ENCODE assay signal across 10 cellular contexts in the genomic region with DNA sequence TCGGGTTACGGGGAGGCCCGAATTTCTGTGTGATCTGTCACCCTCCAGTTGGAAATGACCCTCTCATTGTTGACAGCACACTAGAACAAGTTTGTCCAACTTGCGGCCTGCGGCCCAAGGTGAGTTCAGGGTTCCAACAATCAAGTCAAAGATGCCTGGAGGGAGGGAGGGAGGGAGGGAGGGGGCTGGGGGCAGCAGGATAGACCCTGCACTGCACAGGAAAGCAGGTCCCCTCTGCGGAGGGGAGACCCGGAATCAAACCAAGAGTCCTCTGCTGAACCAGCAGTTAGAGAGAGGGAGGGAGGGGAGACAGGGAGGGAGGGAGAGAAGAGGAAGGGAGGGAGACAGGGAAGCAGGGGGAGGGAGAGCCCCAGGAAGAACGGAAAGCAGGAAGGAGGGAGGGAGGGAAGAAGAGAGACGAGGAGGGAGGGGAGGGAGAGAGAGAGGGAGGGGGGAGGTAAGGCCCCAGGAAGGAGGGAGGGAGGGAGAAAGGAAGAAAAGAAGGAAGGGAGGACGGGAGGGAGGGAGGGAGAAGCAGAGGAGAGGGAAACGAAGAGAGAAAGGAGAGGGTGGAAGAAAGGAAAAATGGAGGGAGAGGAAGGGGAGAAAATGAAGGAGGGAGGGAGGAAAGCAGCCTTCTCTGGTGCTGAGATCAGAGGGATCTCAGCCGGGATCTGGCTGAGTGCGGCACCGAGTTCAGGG.
A peak's percentile ranks its signal among the peaks of the same experiment; 100 is the strongest.
DNase-seq lines count a peak whose midpoint lies in the region; ATAC-seq and TF ChIP-seq lines count a peak whose summit lies in the region.
"Had no signal": no experiment of that assay in that cellular context is flagged by ENCODE, and none has a peak within 500 bp of the region (broad histone marks: within the 10 kb centered on the region; RNA-seq: fewer than 3 reads in every experiment).

No MANE protein-coding gene starts in this region.

- no peaks in the 10 kb centered on the region for H3K9me3 ChIP-seq in H9 (ENCODE audit: control insufficient read depth, low read depth, low read length)
- H3K9me3 ChIP-seq in ascending aorta = no peaks in the 10 kb centered on the region
- no peaks in the 10 kb centered on the region for H3K9me3 ChIP-seq in stomach

- no peak overlapping the region for H4K5ac ChIP-seq in H9 (ENCODE audit: insufficient read length, low read depth, low read length)

- no peak overlapping the region for H3K9ac ChIP-seq in H9 (ENCODE audit: extremely low read depth, insufficient read length, low read length)

- H3K9me3 Mint-ChIP-seq in H9 = no peaks in the 10 kb centered on the region; a peak in 1 of 5 replicates

- H3K4me1 Mint-ChIP-seq in H9 = peaks cover 22 to 28% of the 10 kb centered on the region in 2 experiments

- H3K4me3 ChIP-seq in ascending aorta (peak overlapping the region; percentile 41 to 54), stomach (peak overlapping the region; percentile 33 to 48 (median 36))

- TF ChIP-seq POLR2A in stomach (IDR thresholded peaks at IDR 0.05) = no peak

- H2AK5ac ChIP-seq in H9 (ENCODE audit: insufficient read length, low read length) = no peak overlapping the region

- ATAC-seq in HG02763 (IDR thresholded peaks at IDR 0.05; ENCODE audit: unreplicated experiment) = no peak

- no peak overlapping the region for H3K23ac ChIP-seq in H9 (ENCODE audit: insufficient read length, low read depth, low read length)

- H2BK120ac ChIP-seq in H9 (ENCODE audit: low read depth, low read length, poor library complexity, severe bottlenecking) = no peak overlapping the region

- TF ChIP-seq EP300 in stomach (IDR thresholded peaks at IDR 0.05) = no peak

- H2BK15ac ChIP-seq in H9 (ENCODE audit: low read depth, low read length) = no peak overlapping the region

- no peak overlapping the region for H2BK12ac ChIP-seq in H9 (ENCODE audit: insufficient read length, low read depth, low read length)

- DNase-seq in H9 = peak; percentile 47
- DNase-seq in ascending aorta (ENCODE audit: low spot score in 2 of 2) = no peak
- DNase-seq in islet precursor cell = peak; percentile 48
- no peak for DNase-seq in stomach
- no peak for DNase-seq in NCI-H1417 treated with DMSO at 0.1 percent for 48 hours (lab: John Stamatoyannopoulos, UW)
- DNase-seq in retina = no peak
- no peak for DNase-seq in stimulated activated CD4-positive, alpha-beta T cell treated with anti-CD3 and anti-CD28 coated beads, Interleukin-2, amount 100 ng/mL, for 48 hours
- DNase-seq: cortex of kidney had no signal

- H3K14ac ChIP-seq in H9 (ENCODE audit: insufficient read depth, low read length) = peak overlapping the region; percentile 77; the same call in 1 of the 2 replicates

- WGBS in H9 (ENCODE audit: extremely low coverage, insufficient read length, low lambda C conversion rate) = no CpG with 5 or more reads among the region's 14 CpGs
- WGBS in stomach, 5 donors = 47 to 57% (median 50%) methylated on average over 14 of the region's 14 CpGs

- H3K27me3 Mint-ChIP-seq in H9 (ENCODE audit: low read depth) = peaks cover 38% of the 10 kb centered on the region

- H3K27me3 ChIP-seq in H9 (ENCODE audit: insufficient read depth, low read length) (no peaks in the 10 kb centered on the region), ascending aorta (no peaks in the 10 kb centered on the region), stomach (peaks cover 0 to 28% (median 7%) of the 10 kb centered on the region in 3 donors)

- H3K56ac ChIP-seq in H9 (ENCODE audit: insufficient read length, low read depth, low read length) = no peak overlapping the region

- no peak overlapping the region for H2AFZ ChIP-seq in H9 (ENCODE audit: low read length)

- no peak overlapping the region for H3K4ac ChIP-seq in H9 (ENCODE audit: low read depth, low read length)

- peak overlapping the region; percentile 24 to 71; a peak in 2 of 5 replicates for H3K4me3 Mint-ChIP-seq in H9

- H3T11ph ChIP-seq in H9 (ENCODE audit: low read length) = no peak overlapping the region

- no peak for TF ChIP-seq CTCF in H9 (conservative IDR thresholded peaks at IDR 0.05)
- TF ChIP-seq CTCF in ascending aorta (IDR thresholded peaks at IDR 0.05) = no peak
- no peak for TF ChIP-seq CTCF in stomach (IDR thresholded peaks at IDR 0.05)

- intact Hi-C loops in ascending aorta (cut with DNase I) (no loop called here), stomach (cut with DNase I; ENCODE audit: low total_unique reads) (no loop called here)

- no peak overlapping the region for H3K27ac Mint-ChIP-seq in H9

- no peaks in the 10 kb centered on the region for H3K79me1 ChIP-seq in H9 (ENCODE audit: insufficient read depth, low read depth, low read length, poor library complexity, severe bottlenecking)

- peaks cover 0 to 2% (median 0%) of the 10 kb centered on the region in 3 experiments; a peak in 2 of 7 replicates for H3K36me3 Mint-ChIP-seq in H9 (ENCODE audit: insufficient read depth in 1 of 3, low read depth in 3 of 3)

- H3K23me2 ChIP-seq in H9 (ENCODE audit: insufficient read length, low read depth, low read length, poor library complexity, severe bottlenecking) = no peaks in the 10 kb centered on the region

- H2BK5ac ChIP-seq in H9 (ENCODE audit: insufficient read length, low read length) = no peak overlapping the region

- peak overlapping the region; percentile 76 for H3K18ac ChIP-seq in H9 (ENCODE audit: insufficient read length, low read depth, low read length)

- H4K91ac ChIP-seq in H9 (ENCODE audit: insufficient read length, low read depth, low read length) = no peak overlapping the region

- no peaks in the 10 kb centered on the region for H4K20me1 ChIP-seq in H9 (ENCODE audit: control insufficient read depth, insufficient read depth, insufficient read length)

- no peak overlapping the region for H2BK20ac ChIP-seq in H9 (ENCODE audit: low read depth, low read length, poor library complexity, severe bottlenecking)

- H3K27ac ChIP-seq in H9 (ENCODE audit: insufficient read length, low read depth, low read length) (no peak overlapping the region), ascending aorta (no peak overlapping the region), stomach (peak overlapping the region; percentile 25 to 68 (median 47))
- H3K27ac ChIP-seq: HL-60 had no signal

- H3K36me3 ChIP-seq in ascending aorta (no peaks in the 10 kb centered on the region), stomach (no peaks in the 10 kb centered on the region)

- H4K8ac ChIP-seq in H9 (replicated peaks; ENCODE audit: insufficient read length, low read depth, low read length) = no peak overlapping the region

- H3K4me1 ChIP-seq in H9 (ENCODE audit: insufficient read depth, low read length) (no peaks in the 10 kb centered on the region), ascending aorta (no peaks in the 10 kb centered on the region), stomach (peaks cover 14 to 34% (median 29%) of the 10 kb centered on the region in 4 donors)

- peak overlapping the region; percentile 14 for H3K4me2 ChIP-seq in H9 (ENCODE audit: insufficient read depth, insufficient read length, low read length)

- H3K79me2 ChIP-seq in H9 (ENCODE audit: insufficient read depth, low read length) = no peaks in the 10 kb centered on the region

Comparison
In these comparisons a context has a peak if more than half of its experiments do, and no peak if none do; other contexts are left out.
1. DNase-seq: peak in H9 (single experiment) and islet precursor cell (single experiment); none in ascending aorta (0 of 2), stomach (single experiment), NCI-H1417 treated with DMSO at 0.1 percent for 48 hours (single experiment), retina (single experiment) and stimulated activated CD4-positive, alpha-beta T cell treated with anti-CD3 and anti-CD28 coated beads, Interleukin-2, amount 100 ng/mL, for 48 hours (0 of 2).
2. H3K27ac ChIP-seq: peak in stomach (5 of 5); none in H9 (single experiment) and ascending aorta (0 of 2).